Comparison of ENCODE assay signal across 14 cellular contexts in genomic region chr9:10208691-10209069, GRCh38.
DNase-seq lines count a peak whose midpoint lies in the region; ATAC-seq, FAIRE-seq and TF ChIP-seq lines count a peak whose summit lies in the region.
"Had no signal": no experiment of that assay in that cellular context is flagged by ENCODE, and none has a peak within 500 bp of the region (broad histone marks: within the 10 kb centered on the region; RNA-seq: fewer than 3 reads in every experiment).

No MANE protein-coding gene starts in this region.

- POLR2A ChIA-PET in HepG2 (lab: Yijun Ruan, JAX) (no interaction called here), activated B cell treated with CpG ODN at 0.5 μM for 24 hours (lab: Charles Lee) (no interaction called here)

- in situ Hi-C loops in HepG2 (cut with HindIII; ENCODE audit: extremely low pct_ligation_motif_present, low pct_unique_long_range_greater_than_20kb): no loop called here

- WGBS in liver: 51% methylated on average over 3 of the region's 3 CpGs
- 26% methylated on average over 3 of the region's 3 CpGs for WGBS in HepG2 (ENCODE audit: low lambda C conversion rate)
- WGBS in right lobe of liver (ENCODE audit: insufficient coverage, low coverage, low lambda C conversion rate, missing lambda C conversion rate): 53% methylated on average over 3 of the region's 3 CpGs

- DNase-seq in HepG2 (ENCODE audit: low spot score) (no peak), activated B cell treated with CpG ODN at 0.5 μM for 24 hours (no peak), right lobe of liver (no peak), HUDEP-2 (lab: John Stamatoyannopoulos, UW; ENCODE audit: unreplicated experiment in 76 of 76) (no peak)
- DNase-seq in central memory CD4-positive, alpha-beta T cell: no peak
- no peak for DNase-seq in activated CD8-positive, alpha-beta memory T cell treated with anti-CD3 and anti-CD28 coated beads, Interleukin-2, amount 10 ng/mL, durations not matched to agents 7 days and 5 days
- DNase-seq: activated CD8-positive, alpha-beta memory T cell treated with anti-CD3 and anti-CD28 coated beads for 24 hours; activated naive CD8-positive, alpha-beta T cell treated with anti-CD3 and anti-CD28 coated beads, Interleukin-2, amount 10 ng/mL, durations not matched to agents 7 days and 5 days; PC-9; stimulated activated CD4-positive, alpha-beta T cell treated with anti-CD3 and anti-CD28 coated beads, Interleukin-2, amount 100 ng/mL, for 24 hours had no signal

- no peaks in the 10 kb centered on the region for H3K36me3 Mint-ChIP-seq in activated B cell treated with CpG ODN at 0.5 μM for 24 hours (ENCODE audit: low read depth)
- H3K36me3 Mint-ChIP-seq in activated CD8-positive, alpha-beta memory T cell treated with anti-CD3 and anti-CD28 coated beads, Interleukin-2, amount 10 ng/mL, durations not matched to agents 7 days and 5 days: no peaks in the 10 kb centered on the region
- H3K36me3 Mint-ChIP-seq: activated naive CD8-positive, alpha-beta T cell treated with anti-CD3 and anti-CD28 coated beads, Interleukin-2, amount 10 ng/mL, durations not matched to agents 7 days and 5 days had no signal

- no peak overlapping the region for H3K4me2 ChIP-seq in HepG2 (ENCODE audit: low read depth, low read length)
- H3K4me2 ChIP-seq: PC-9 had no signal

- no peak for FAIRE-seq in HepG2 (lab: Jason Lieb, UNC)

- H3K9me3 ChIP-seq in liver (ENCODE audit: control insufficient read depth in 4 of 4, low read length in 3 of 4) (no peaks in the 10 kb centered on the region), HepG2 (ENCODE audit: low read length) (no peaks in the 10 kb centered on the region), right lobe of liver (no peaks in the 10 kb centered on the region)
- H3K9me3 ChIP-seq: neutrophil had no signal

- H3K4me1 ChIP-seq in liver (ENCODE audit: control insufficient read depth in 4 of 4, insufficient read depth in 4 of 4, low read length in 3 of 4) (no peaks in the 10 kb centered on the region), HepG2 (ENCODE audit: insufficient read depth, low read length) (no peaks in the 10 kb centered on the region), right lobe of liver (no peaks in the 10 kb centered on the region)

- BruUV-seq in HepG2 (replicated peaks; lab: Mats Ljungman, UMichigan): no TSS peak

- H2AFZ ChIP-seq in HepG2 (ENCODE audit: low read length): no peak overlapping the region
- H2AFZ ChIP-seq: PC-9 had no signal

- H4K20me1 ChIP-seq in HepG2 (ENCODE audit: insufficient read depth, low read length): no peaks in the 10 kb centered on the region

- TF ChIP-seq CTCF in liver (IDR thresholded peaks at IDR 0.05; ENCODE audit: low read depth, low read length, missing input control): no peak
- TF ChIP-seq CTCF in HepG2 (CRISPR knock-in tag; IDR thresholded peaks at IDR 0.05): no peak
- no peak for TF ChIP-seq CTCF in activated B cell treated with CpG ODN at 0.5 μM for 24 hours (IDR thresholded peaks at IDR 0.05)
- no peak for TF ChIP-seq CTCF in right lobe of liver (IDR thresholded peaks at IDR 0.05)

- ATAC-seq in HepG2: no peak
- peak; percentile 54 for ATAC-seq in activated B cell treated with CpG ODN at 0.5 μM for 24 hours (ENCODE audit: low read depth)
- ATAC-seq in right lobe of liver: peak in 3 of 4 donors; percentile 33 to 35 (median 35)
- no peak for ATAC-seq in HG03432 (IDR thresholded peaks at IDR 0.05; ENCODE audit: unreplicated experiment)
- no peak for ATAC-seq in activated CD8-positive, alpha-beta memory T cell treated with anti-CD3 and anti-CD28 coated beads, Interleukin-2, amount 10 ng/mL, durations not matched to agents 7 days and 5 days

- no peaks in the 10 kb centered on the region for H3K9me3 Mint-ChIP-seq in activated B cell treated with CpG ODN at 0.5 μM for 24 hours
- peaks cover 2% of the 10 kb centered on the region for H3K9me3 Mint-ChIP-seq in activated CD8-positive, alpha-beta memory T cell treated with anti-CD3 and anti-CD28 coated beads, Interleukin-2, amount 10 ng/mL, durations not matched to agents 7 days and 5 days (ENCODE audit: low read depth)
- H3K9me3 Mint-ChIP-seq: activated naive CD8-positive, alpha-beta T cell treated with anti-CD3 and anti-CD28 coated beads, Interleukin-2, amount 10 ng/mL, durations not matched to agents 7 days and 5 days; stimulated activated naive CD8-positive, alpha-beta T cell treated with anti-CD3 and anti-CD28 coated beads, Interleukin-15, Interleukin-2, amounts not matched to agents 100 ng/mL and 50 ng/mL, for 24 hours had no signal

- peak overlapping the region; percentile 68 for H3K27ac Mint-ChIP-seq in activated B cell treated with CpG ODN at 0.5 μM for 24 hours
- H3K27ac Mint-ChIP-seq in activated CD8-positive, alpha-beta memory T cell treated with anti-CD3 and anti-CD28 coated beads, Interleukin-2, amount 10 ng/mL, durations not matched to agents 7 days and 5 days: no peak overlapping the region
- H3K27ac Mint-ChIP-seq: activated naive CD8-positive, alpha-beta T cell treated with anti-CD3 and anti-CD28 coated beads, Interleukin-2, amount 10 ng/mL, durations not matched to agents 7 days and 5 days; stimulated activated naive CD8-positive, alpha-beta T cell treated with anti-CD3 and anti-CD28 coated beads, Interleukin-15, Interleukin-2, amounts not matched to agents 100 ng/mL and 50 ng/mL, for 24 hours had no signal

- H3K9ac ChIP-seq in liver (ENCODE audit: low read depth in 1 of 2, low read length in 2 of 2) (peak overlapping the region in 1 of 2 donors; percentile 58), HepG2 (ENCODE audit: insufficient read depth, low read depth, low read length) (no peak overlapping the region)

- peaks cover 14% of the 10 kb centered on the region for H3K4me1 Mint-ChIP-seq in activated B cell treated with CpG ODN at 0.5 μM for 24 hours
- H3K4me1 Mint-ChIP-seq in activated CD8-positive, alpha-beta memory T cell treated with anti-CD3 and anti-CD28 coated beads, Interleukin-2, amount 10 ng/mL, durations not matched to agents 7 days and 5 days: no peaks in the 10 kb centered on the region
- H3K4me1 Mint-ChIP-seq: activated naive CD8-positive, alpha-beta T cell treated with anti-CD3 and anti-CD28 coated beads, Interleukin-2, amount 10 ng/mL, durations not matched to agents 7 days and 5 days had no signal

- TF ChIP-seq RAD21 in liver (IDR thresholded peaks at IDR 0.05) (no peak), HepG2 (CRISPR knock-in tag; IDR thresholded peaks at IDR 0.05) (no peak)

- H3K27ac ChIP-seq in liver (ENCODE audit: low read depth in 1 of 2, low read length in 2 of 2): no peak overlapping the region
- no peak overlapping the region for H3K27ac ChIP-seq in HepG2 (ENCODE audit: extremely low read length, insufficient read depth, low read length)
- H3K27ac ChIP-seq in right lobe of liver: no peak overlapping the region
- H3K27ac ChIP-seq: neutrophil, PC-9 had no signal

- H3K27me3 Mint-ChIP-seq in activated B cell treated with CpG ODN at 0.5 μM for 24 hours: no peaks in the 10 kb centered on the region
- H3K27me3 Mint-ChIP-seq in activated CD8-positive, alpha-beta memory T cell treated with anti-CD3 and anti-CD28 coated beads, Interleukin-2, amount 10 ng/mL, durations not matched to agents 7 days and 5 days: no peaks in the 10 kb centered on the region

- H3K36me3 ChIP-seq in liver (ENCODE audit: control insufficient read depth in 4 of 4, insufficient read depth in 3 of 4, low read depth in 1 of 4, low read length in 3 of 4): no peaks in the 10 kb centered on the region
- H3K36me3 ChIP-seq in HepG2 (replicated peaks in 1 of 2; ENCODE audit: control insufficient read depth in 1 of 2, insufficient read depth in 2 of 2, low read length in 2 of 2): no peaks in the 10 kb centered on the region
- no peaks in the 10 kb centered on the region for H3K36me3 ChIP-seq in right lobe of liver
- H3K36me3 ChIP-seq: neutrophil had no signal

- peak overlapping the region; percentile 81 for H3K4me3 Mint-ChIP-seq in activated B cell treated with CpG ODN at 0.5 μM for 24 hours
- H3K4me3 Mint-ChIP-seq in activated CD8-positive, alpha-beta memory T cell treated with anti-CD3 and anti-CD28 coated beads, Interleukin-2, amount 10 ng/mL, durations not matched to agents 7 days and 5 days: no peak overlapping the region

- CTCF ChIA-PET in HepG2 (lab: Yijun Ruan, JAX; ENCODE audit: low intra/inter-chr PET ratio, low total read pairs) (no interaction called here), activated B cell treated with CpG ODN at 0.5 μM for 24 hours (lab: Charles Lee) (no interaction called here)
- CTCF ChIA-PET in activated CD8-positive, alpha-beta memory T cell treated with anti-CD3 and anti-CD28 coated beads, Interleukin-2, amount 10 ng/mL, durations not matched to agents 7 days and 5 days (lab: Charles Lee): no interaction called here

- H3K4me3 ChIP-seq in liver (ENCODE audit: low read depth in 1 of 3, low read length in 3 of 3): peak overlapping the region in 2 of 3 donors; percentile 13 to 46
- no peak overlapping the region for H3K4me3 ChIP-seq in HepG2 (replicated peaks in 1 of 3; ENCODE audit: insufficient read depth in 1 of 3, low read depth in 2 of 3, low read length in 3 of 3)
- peak overlapping the region; percentile 11 to 41 (median 34) for H3K4me3 ChIP-seq in right lobe of liver
- H3K4me3 ChIP-seq: PC-9 had no signal

- no peaks in the 10 kb centered on the region for H3K79me2 ChIP-seq in HepG2 (ENCODE audit: insufficient read depth, low read length)

- TF ChIP-seq EP300 in HepG2 (IDR thresholded peaks at IDR 0.05; ENCODE audit: low read depth in 2 of 2, low read length in 2 of 2) (no peak), HepG2 (CRISPR knock-in tag; IDR thresholded peaks at IDR 0.05; ENCODE audit: borderline replicate concordance) (no peak)

- intact Hi-C loops in HepG2 (cut with micrococcal nuclease; ENCODE audit: unreplicated experiment): no loop called here
- intact Hi-C loops in activated B cell treated with CpG ODN at 0.5 μM for 24 hours (cut with micrococcal nuclease): no loop called here
- intact Hi-C loops in right lobe of liver (cut with DNase I): no loop called here

- H3K27me3 ChIP-seq in liver (ENCODE audit: control insufficient read depth in 4 of 4, insufficient read depth in 4 of 4, low read length in 3 of 4) (no peaks in the 10 kb centered on the region), HepG2 (ENCODE audit: control insufficient read depth in 1 of 2, insufficient read depth in 2 of 2, low read length in 2 of 2) (no peaks in the 10 kb centered on the region), right lobe of liver (no peaks in the 10 kb centered on the region)

- TF ChIP-seq POLR2A in HepG2 (IDR thresholded peaks at IDR 0.05; ENCODE audit: insufficient read depth in 1 of 2, low read depth in 2 of 2, low read length in 2 of 2): no peak
- no peak for TF ChIP-seq POLR2A in right lobe of liver (IDR thresholded peaks at IDR 0.05)

TF ChIP-seq in liver, 16 proteins besides CTCF, POLR2A, EP300 and RAD21 (continues in another document):
- no peak for TF ChIP-seq SP1 (IDR thresholded peaks at IDR 0.05)
- TF ChIP-seq EGR1 (IDR thresholded peaks at IDR 0.05; ENCODE audit: low read depth in 2 of 2): no peak

TF ChIP-seq in HepG2, 621 proteins besides CTCF, POLR2A, EP300 and RAD21 (continues in another document):
- no peak for TF ChIP-seq MXD1 (CRISPR knock-in tag; IDR thresholded peaks at IDR 0.05)
- no peak for TF ChIP-seq TSC22D2 (CRISPR knock-in tag; IDR thresholded peaks at IDR 0.05; ENCODE audit: borderline replicate concordance)

Comparison
In these comparisons a context has a peak if more than half of its experiments do, and no peak if none do; other contexts are left out.
1. H3K4me3 ChIP-seq: peak in liver (2 of 3) and right lobe of liver (3 of 3); none in HepG2 (0 of 3).
2. ATAC-seq: peak in activated B cell treated with CpG ODN at 0.5 μM for 24 hours (single experiment) and right lobe of liver (3 of 4); none in HepG2 (single experiment), HG03432 (single experiment) and activated CD8-positive, alpha-beta memory T cell treated with anti-CD3 and anti-CD28 coated beads, Interleukin-2, amount 10 ng/mL, durations not matched to agents 7 days and 5 days (single experiment).